In genomic region chr17:76710863-76711611, GRCh38 we compare ENCODE assay signal across 8 cellular contexts. TPM values are rescaled to one million over a fixed set of nuclear protein-coding genes. Genes with fewer than 3 reads are reported as not detected.
A peak's percentile ranks its signal among the peaks of the same experiment; 100 is the strongest.
DNase-seq lines count a peak whose midpoint lies in the region; ATAC-seq and TF ChIP-seq lines count a peak whose summit lies in the region.

TSS of gene MXRA7 (minus strand) at chr17:76710965. CDS start at chr17:76710946, 19 bp downstream.

- H3K27me3 Mint-ChIP-seq in CD4-positive, alpha-beta memory T cell: no peaks in the 10 kb centered on the region
- H3K27me3 Mint-ChIP-seq in T-cell: no peaks in the 10 kb centered on the region

- peak within 1 kb of the TSS; percentile 75 to 86 (median 80) for H3K4me3 Mint-ChIP-seq in CD4-positive, alpha-beta memory T cell
- peak within 1 kb of the TSS; percentile 64 to 75 (median 70) for H3K4me3 Mint-ChIP-seq in T-cell

- H3K27ac ChIP-seq in CD4-positive, alpha-beta memory T cell (ENCODE audit: low read depth, low read length): no peak within 1 kb of the TSS
- H3K27ac ChIP-seq in ascending aorta (peak within 1 kb of the TSS; percentile 96 to 97), left ventricle myocardium inferior (replicated peaks) (peak within 1 kb of the TSS; percentile 97)

- peaks cover 19 to 49% (median 30%) of the 10 kb centered on the region in 4 donors for H3K4me1 Mint-ChIP-seq in CD4-positive, alpha-beta memory T cell
- H3K4me1 Mint-ChIP-seq in T-cell: peaks cover 31 to 46% (median 38%) of the 10 kb centered on the region in 3 donors

- POLR2A ChIA-PET in CD4-positive, alpha-beta memory T cell (lab: Charles Lee; ENCODE audit: partially characterized antibody): interaction anchor here (1.0 to 3.0 kb wide), 7 partner anchors 9 to 154 kb away, joined by 3 to 14 read pairs (median 6); partner anchors contain the start of genes JMJD6, METTL23, MFSD11 and SRSF2
- POLR2A ChIA-PET in T-cell (lab: Charles Lee): no interaction called here

- H3K27ac Mint-ChIP-seq in CD4-positive, alpha-beta memory T cell: peak within 1 kb of the TSS; percentile 15 to 86 (median 64)
- H3K27ac Mint-ChIP-seq in T-cell: peak within 1 kb of the TSS; percentile 19 to 34

- ATAC-seq in T-cell (replicated peaks in 1 of 4) (peak; percentile 66 to 79 (median 76)), HG02852 (IDR thresholded peaks at IDR 0.05; ENCODE audit: unreplicated experiment) (no peak)

- no peaks in the 10 kb centered on the region for H3K9me3 Mint-ChIP-seq in CD4-positive, alpha-beta memory T cell
- no peaks in the 10 kb centered on the region for H3K9me3 Mint-ChIP-seq in T-cell

- no peaks in the 10 kb centered on the region for H3K9me3 ChIP-seq in CD4-positive, alpha-beta memory T cell (ENCODE audit: control insufficient read depth in 1 of 2, low read length in 2 of 2)
- H3K9me3 ChIP-seq in ascending aorta (no peaks in the 10 kb centered on the region), left ventricle myocardium inferior (replicated peaks) (no peaks in the 10 kb centered on the region)

- H3K4me1 ChIP-seq in CD4-positive, alpha-beta memory T cell (ENCODE audit: insufficient read depth, low read length): peaks cover 38% of the 10 kb centered on the region
- peaks cover 4 to 41% of the 10 kb centered on the region in 2 donors for H3K4me1 ChIP-seq in ascending aorta
- H3K4me1 ChIP-seq in left ventricle myocardium inferior: peaks cover 87% of the 10 kb centered on the region

- no peaks in the 10 kb centered on the region for H3K27me3 ChIP-seq in CD4-positive, alpha-beta memory T cell (ENCODE audit: insufficient read depth, low read length)
- H3K27me3 ChIP-seq in ascending aorta (no peaks in the 10 kb centered on the region), left ventricle myocardium inferior (ENCODE audit: low read depth) (no peaks in the 10 kb centered on the region)

- H3K4me3 ChIP-seq in CD4-positive, alpha-beta memory T cell (ENCODE audit: low read length in 2 of 2): peak within 1 kb of the TSS in 1 of 2 donors; percentile 37
- H3K4me3 ChIP-seq in ascending aorta: peak within 1 kb of the TSS; percentile 85 to 96
- H3K4me3 ChIP-seq in left ventricle myocardium inferior: peak within 1 kb of the TSS; percentile 83

- peaks cover 16% of the 10 kb centered on the region for H3K36me3 ChIP-seq in CD4-positive, alpha-beta memory T cell (ENCODE audit: insufficient read depth, low read length)
- H3K36me3 ChIP-seq in ascending aorta (peaks cover 6 to 28% of the 10 kb centered on the region in 2 donors), left ventricle myocardium inferior (peaks cover 23% of the 10 kb centered on the region)

- intact Hi-C loops in CD4-positive, alpha-beta memory T cell (cut with micrococcal nuclease): loop anchor here (5.0 kb wide), 1 partner anchor 126 kb away; no protein-coding TSS in a partner anchor
- intact Hi-C loops in ascending aorta (cut with DNase I) (loop anchor here (1.0 to 10.0 kb wide), 5 partner anchors 15 to 186 kb away; partner anchors contain the start of genes JMJD6 and METTL23), left ventricle myocardium inferior (cut with micrococcal nuclease) (no loop called here)

- CTCF ChIA-PET in CD4-positive, alpha-beta memory T cell (lab: Charles Lee; ENCODE audit: partially characterized antibody): interaction anchor here (1.2 to 6.4 kb wide), 3 partner anchors 15 to 153 kb away, joined by 5 to 54 read pairs (median 5); partner anchors contain the start of genes JMJD6 and METTL23
- CTCF ChIA-PET in T-cell (lab: Charles Lee): interaction anchor here (0.6 to 1.2 kb wide), 2 partner anchors 16 to 963 kb away, joined by 3 to 4 read pairs; partner anchors contain the start of gene METTL23 (in 1 of the 2)

- DNase-seq in CD4-positive, alpha-beta memory T cell: peak; percentile 34 to 56 (median 38)
- DNase-seq in HK-2 (ENCODE audit: unreplicated experiment) (peak; percentile 78), T-cell (peak in 26 of 34 experiments; percentile 7 to 62 (median 44)), ascending aorta (ENCODE audit: low spot score in 2 of 2) (peak in 1 of 2 donors; percentile 88), left ventricle myocardium inferior (peak; percentile 81), pons (ENCODE audit: low spot score) (peak; percentile 56), NCI-H1694 treated with DMSO at 0.1 percent for 48 hours (lab: John Stamatoyannopoulos, UW) (no peak)

- TF ChIP-seq CTCF in ascending aorta (IDR thresholded peaks at IDR 0.05): no peak
- TF ChIP-seq CTCF in left ventricle myocardium inferior (IDR thresholded peaks at IDR 0.05; ENCODE audit: borderline replicate concordance): no peak

- peaks cover 22 to 24% of the 10 kb centered on the region in 2 donors for H3K36me3 Mint-ChIP-seq in CD4-positive, alpha-beta memory T cell
- peaks cover 14% of the 10 kb centered on the region for H3K36me3 Mint-ChIP-seq in T-cell

RNA-seq across cellular contexts. Expression of gene MXRA7, which starts in this region (rescaled TPM):
- 1 to 10 TPM; 6.3 to 9.2 TPM for total RNA-seq in CD4-positive, alpha-beta memory T cell
- polyA plus RNA-seq in CD4-positive, alpha-beta memory T cell: 10 to 100 TPM in 1 of 2 donors, 1 to 10 TPM in 1; 5.3 to 15.0 TPM
- 10 to 100 TPM in 3 of 5 donors, 1 to 10 TPM in 2; 5.9 to 14.7 (median 13.5) TPM for total RNA-seq in T-cell
- 122 TPM for total RNA-seq in ascending aorta
- total RNA-seq in left ventricle myocardium inferior: 411 TPM
